18 cellular contexts compared by ENCODE assay signal in the genomic region with DNA sequence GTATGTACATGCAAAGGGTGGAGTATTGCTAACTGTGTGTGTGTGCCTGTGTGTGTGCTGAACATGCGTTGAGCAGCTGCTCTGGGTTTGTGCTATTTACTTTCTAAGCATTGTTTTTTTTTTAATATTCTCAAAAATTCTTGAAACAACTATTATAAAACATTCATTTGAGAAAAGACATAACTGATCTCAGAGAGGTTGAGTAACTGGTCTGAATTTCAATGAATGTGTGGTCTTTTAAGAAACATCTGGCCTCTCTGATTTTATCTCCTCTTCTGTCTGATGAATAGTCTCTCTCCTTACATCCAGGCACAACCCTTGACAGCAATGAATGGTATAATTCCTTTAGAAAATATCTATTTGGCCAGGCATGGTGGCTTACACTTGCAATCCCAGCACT.
DNase-seq lines count a peak whose midpoint lies in the region; ATAC-seq, FAIRE-seq and TF ChIP-seq lines count a peak whose summit lies in the region.
"Had no signal": no experiment of that assay in that cellular context is flagged by ENCODE, and none has a peak within 500 bp of the region (broad histone marks: within the 10 kb centered on the region; RNA-seq: fewer than 3 reads in every experiment).

No MANE protein-coding gene starts in this region.

- no peak overlapping the region for H3K4ac ChIP-seq in mesenchymal stem cell (ENCODE audit: low read depth in 1 of 2, low read length in 2 of 2)

- in situ Hi-C loops in transverse colon (cut with MboI; ENCODE audit: low pct_ligation_motif_present in 1 of 4, low pct_unique_long_range_greater_than_20kb in 1 of 4, low sequenced_read_pairs in 3 of 4), result no loop called here

- H3K36me3 ChIP-seq in cardiac muscle cell, result no peaks in the 10 kb centered on the region
- no peaks in the 10 kb centered on the region for H3K36me3 ChIP-seq in mesenchymal stem cell (ENCODE audit: control insufficient read depth in 1 of 2, insufficient read depth in 2 of 2, low read depth in 1 of 2, low read length in 2 of 2)
- no peaks in the 10 kb centered on the region for H3K36me3 ChIP-seq in transverse colon
- H3K36me3 ChIP-seq: gastrocnemius medialis, Peyer's patch had no signal

- no peak for TF ChIP-seq EP300 in transverse colon (IDR thresholded peaks at IDR 0.05; ENCODE audit: low read depth)

- H3K4me3 ChIP-seq in cardiac muscle cell, result no peak overlapping the region
- no peak overlapping the region for H3K4me3 ChIP-seq in mesenchymal stem cell (ENCODE audit: insufficient read depth in 1 of 2, low read depth in 1 of 2, low read length in 2 of 2)
- H3K4me3 ChIP-seq in transverse colon, result no peak overlapping the region
- H3K4me3 ChIP-seq: dorsolateral prefrontal cortex, gastrocnemius medialis, Peyer's patch had no signal

- no peak overlapping the region for H2BK5ac ChIP-seq in mesenchymal stem cell (ENCODE audit: low read depth, low read length, poor library complexity, severe bottlenecking)

- DNase-seq in cardiac muscle cell (ENCODE audit: low read depth in 1 of 2, low spot score in 1 of 2) (peak in 1 of 2 donors; percentile 41), left cardiac atrium (no peak), mesenchymal stem cell (peak; percentile 47), transverse colon (no peak), COLO668 (lab: John Stamatoyannopoulos, UW; ENCODE audit: unreplicated experiment) (no peak), NCI-H2029 treated with DMSO at 0.1 percent for 48 hours (lab: John Stamatoyannopoulos, UW) (no peak)
- DNase-seq in activated naive CD4-positive, alpha-beta T cell treated with anti-CD3 and anti-CD28 coated beads, Interleukin-2, amount 50 U/mL, for 16 hours, result no peak
- DNase-seq: activated CD8-positive, alpha-beta memory T cell treated with anti-CD3 and anti-CD28 coated beads for 24 hours; amygdala; dorsolateral prefrontal cortex; gastrocnemius medialis; GDM1; NCI-H2081 treated with DMSO at 0.1 percent for 48 hours; Peyer's patch; stimulated activated CD4-positive, alpha-beta T cell treated with anti-CD3 and anti-CD28 coated beads, Interleukin-4, amount 100 ng/mL, for 4 hours; T-cell had no signal

- peak overlapping the region; percentile 19 for H4K8ac ChIP-seq in mesenchymal stem cell (ENCODE audit: low read length)

- no peak overlapping the region for H3K14ac ChIP-seq in mesenchymal stem cell (ENCODE audit: low read length in 2 of 2)

- no peak for TF ChIP-seq POLR2A in transverse colon (IDR thresholded peaks at IDR 0.05)

- no peak overlapping the region for H2AFZ ChIP-seq in mesenchymal stem cell (ENCODE audit: low read depth, low read length)

- H3K9me3 ChIP-seq in cardiac muscle cell (ENCODE audit: low read depth), result no peaks in the 10 kb centered on the region
- no peaks in the 10 kb centered on the region for H3K9me3 ChIP-seq in mesenchymal stem cell (ENCODE audit: control insufficient read depth, low read length)
- H3K9me3 ChIP-seq in transverse colon, result no peaks in the 10 kb centered on the region
- H3K9me3 ChIP-seq: gastrocnemius medialis, Peyer's patch had no signal

- TF ChIP-seq CTCF in cardiac muscle cell (IDR thresholded peaks at IDR 0.05; ENCODE audit: low read depth, low read length) (no peak), transverse colon (IDR thresholded peaks at IDR 0.05) (no peak)

- H2BK15ac ChIP-seq in mesenchymal stem cell (ENCODE audit: low read depth, poor library complexity, severe bottlenecking), result no peak overlapping the region

- H3K27me3 ChIP-seq in cardiac muscle cell (no peaks in the 10 kb centered on the region), mesenchymal stem cell (ENCODE audit: control insufficient read depth in 1 of 2, insufficient read depth in 1 of 2, low read length in 2 of 2) (no peaks in the 10 kb centered on the region), transverse colon (no peaks in the 10 kb centered on the region)
- H3K27me3 ChIP-seq: dorsolateral prefrontal cortex, gastrocnemius medialis, Peyer's patch had no signal

- ATAC-seq in left cardiac atrium, result no peak
- ATAC-seq: T-cell, WTC11 had no signal

- H3K4me2 ChIP-seq in mesenchymal stem cell (ENCODE audit: low read length, poor library complexity, severe bottlenecking), result no peak overlapping the region

- H3K18ac ChIP-seq in mesenchymal stem cell (ENCODE audit: low read depth in 1 of 2, low read length in 2 of 2), result peak overlapping the region; percentile 25 to 52

- H2BK12ac ChIP-seq in mesenchymal stem cell (ENCODE audit: low read length in 2 of 2), result peak overlapping the region; percentile 14 to 86

- no peak overlapping the region for H4K91ac ChIP-seq in mesenchymal stem cell (ENCODE audit: low read length)

- H2BK120ac ChIP-seq in mesenchymal stem cell (ENCODE audit: low read depth, low read length), result peak overlapping the region; percentile 71

- H3K4me1 ChIP-seq in cardiac muscle cell (ENCODE audit: low read depth) (peaks cover 26% of the 10 kb centered on the region), mesenchymal stem cell (ENCODE audit: control insufficient read depth, insufficient read depth, low read depth, low read length) (no peaks in the 10 kb centered on the region), transverse colon (peaks cover 0 to 15% (median 5%) of the 10 kb centered on the region in 4 donors)
- H3K4me1 ChIP-seq: Peyer's patch had no signal

- H3K79me1 ChIP-seq in mesenchymal stem cell (replicated peaks; ENCODE audit: low read length, poor library complexity, severe bottlenecking), result no peaks in the 10 kb centered on the region

- H2AK5ac ChIP-seq in mesenchymal stem cell (ENCODE audit: low read length, severe bottlenecking), result no peak overlapping the region

- FAIRE-seq in endometrium (lab: Jason Lieb, UNC), result peak; percentile 84

- intact Hi-C loops in left cardiac atrium (cut with DNase I), result no loop called here
- intact Hi-C loops in transverse colon (cut with DNase I; ENCODE audit: low total_unique reads), result no loop called here

- no CpG with 5 or more reads among the region's 1 CpG for WGBS in mesenchymal stem cell
- 70 to 86% methylated on average over 1 of the region's 1 CpG for WGBS in transverse colon (ENCODE audit: low coverage in 1 of 2), 2 donors

- H3K23ac ChIP-seq in mesenchymal stem cell (ENCODE audit: low read length in 2 of 2), result no peak overlapping the region

- peak overlapping the region; percentile 57 for H3K9ac ChIP-seq in mesenchymal stem cell (ENCODE audit: low read length)

- H3K27ac ChIP-seq in cardiac muscle cell, result peak overlapping the region; percentile 97
- no peak overlapping the region for H3K27ac ChIP-seq in mesenchymal stem cell (ENCODE audit: low read length, poor library complexity, severe bottlenecking)
- peak overlapping the region; percentile 59 to 72 (median 62) for H3K27ac ChIP-seq in transverse colon
